In genomic region chr1:201955009-201955749, GRCh38 we compare ENCODE assay signal across 8 cellular contexts. TPM values are rescaled to one million over a fixed set of nuclear protein-coding genes. Genes with fewer than 3 reads are reported as not detected.
DNase-seq lines count a peak whose midpoint lies in the region; ATAC-seq and TF ChIP-seq lines count a peak whose summit lies in the region.

Gene TIMM17A (plus strand): TSS chr1:201955503. CDS start chr1:201955527, 24 bp downstream.

- peak; percentile 100 for ATAC-seq in gastroesophageal sphincter

- no peaks in the 10 kb centered on the region for H3K27me3 Mint-ChIP-seq in activated naive CD4-positive, alpha-beta T cell treated with anti-CD3 and anti-CD28 coated beads for 36 hours (ENCODE audit: low read depth)

- TF ChIP-seq EP300 in gastroesophageal sphincter (IDR thresholded peaks at IDR 0.05): no peak

- H3K36me3 ChIP-seq in gastroesophageal sphincter (peaks cover 0 to 31% of the 10 kb centered on the region in 2 donors), neutrophil (peaks cover 15% of the 10 kb centered on the region)

- peak within 1 kb of the TSS; percentile 92 for H3K27ac Mint-ChIP-seq in activated naive CD4-positive, alpha-beta T cell treated with anti-CD3 and anti-CD28 coated beads for 36 hours

- DNase-seq in GM03348 (ENCODE audit: low spot score) (peak; percentile 97), HFF-Myc (ENCODE audit: extremely low read depth, low read depth) (peak; percentile 96), NAMALWA (ENCODE audit: low spot score) (peak; percentile 97), SK-N-DZ (ENCODE audit: low spot score) (peak; percentile 96), substantia nigra (lab: John Stamatoyannopoulos, UW) (peak; percentile 65 to 99 (median 96))
- DNase-seq in activated naive CD4-positive, alpha-beta T cell treated with anti-CD3 and anti-CD28 coated beads for 36 hours: peak; percentile 98

- no peak for TF ChIP-seq CTCF in HFF-Myc (IDR thresholded peaks at IDR 0.05; ENCODE audit: low read depth, low read length, missing control alignments)
- TF ChIP-seq CTCF in gastroesophageal sphincter (IDR thresholded peaks at IDR 0.05): peak in 1 of 4 experiments; percentile 10
- TF ChIP-seq CTCF in neutrophil (IDR thresholded peaks at IDR 0.05): no peak

- peaks cover 20% of the 10 kb centered on the region for H3K4me1 Mint-ChIP-seq in activated naive CD4-positive, alpha-beta T cell treated with anti-CD3 and anti-CD28 coated beads for 36 hours (ENCODE audit: low read depth)

- H3K27me3 ChIP-seq in gastroesophageal sphincter: no peaks in the 10 kb centered on the region
- H3K27me3 ChIP-seq in neutrophil: no peaks in the 10 kb centered on the region

- H3K27ac ChIP-seq in gastroesophageal sphincter (peak within 1 kb of the TSS; percentile 73 to 89 (median 88)), neutrophil (peak within 1 kb of the TSS; percentile 77), substantia nigra (ENCODE audit: low read depth, low read length, poor library complexity, severe bottlenecking) (peak within 1 kb of the TSS; percentile 83)

- H3K4me3 ChIP-seq in HFF-Myc (replicated peaks; ENCODE audit: low read depth, low read length) (peak within 1 kb of the TSS; percentile 97), gastroesophageal sphincter (peak within 1 kb of the TSS; percentile 50 to 86), neutrophil (ENCODE audit: low read depth in 1 of 2, low read length in 1 of 2) (peak within 1 kb of the TSS; percentile 72 to 80)

- H3K4me1 ChIP-seq in gastroesophageal sphincter (peaks cover 3 to 30% (median 6%) of the 10 kb centered on the region in 3 donors), neutrophil (ENCODE audit: control insufficient read depth in 1 of 2, insufficient read depth in 1 of 2, low read depth in 1 of 2, low read length in 1 of 2) (peaks cover 16% of the 10 kb centered on the region in 2 experiments)

- H3K36me3 Mint-ChIP-seq in activated naive CD4-positive, alpha-beta T cell treated with anti-CD3 and anti-CD28 coated beads for 36 hours (ENCODE audit: low read depth): peaks cover 13% of the 10 kb centered on the region

- H3K4me3 Mint-ChIP-seq in activated naive CD4-positive, alpha-beta T cell treated with anti-CD3 and anti-CD28 coated beads for 36 hours: peak within 1 kb of the TSS; percentile 96

- CTCF ChIA-PET in activated naive CD4-positive, alpha-beta T cell treated with anti-CD3 and anti-CD28 coated beads for 36 hours (lab: Charles Lee): interaction anchor here (5.6 kb wide), 1 partner anchor 59 kb away, joined by 33 read pairs; no protein-coding TSS in a partner anchor

- H3K9me3 Mint-ChIP-seq in activated naive CD4-positive, alpha-beta T cell treated with anti-CD3 and anti-CD28 coated beads for 36 hours: no peaks in the 10 kb centered on the region

- no peaks in the 10 kb centered on the region for H3K9me3 ChIP-seq in gastroesophageal sphincter
- no peaks in the 10 kb centered on the region for H3K9me3 ChIP-seq in neutrophil

- intact Hi-C loops in activated naive CD4-positive, alpha-beta T cell treated with anti-CD3 and anti-CD28 coated beads for 36 hours (cut with micrococcal nuclease): loop anchor here (1.0 to 2.0 kb wide), 6 partner anchors 28 to 936 kb away; partner anchors contain the start of genes IPO9, PPP1R12B and UBE2T

- 0 to 1% methylated on average over 30 to 32 of the region's 46 CpGs for WGBS in gastroesophageal sphincter (ENCODE audit: low coverage in 1 of 2), 2 donors

- peak; percentile 68 to 77 for TF ChIP-seq POLR2A in gastroesophageal sphincter (IDR thresholded peaks at IDR 0.05)

RNA-seq across cellular contexts. Expression of gene TIMM17A, which starts in this region (rescaled TPM):
- 69.5 and 78.5 TPM in 2 replicates for polyA plus RNA-seq in SK-N-DZ (2014; cell fraction: cytosol; rRNA removed)
- polyA plus RNA-seq in SK-N-DZ (2014; cell fraction: nucleus; rRNA removed): 50.6 TPM in 2 replicates
- 10 to 100 TPM; 52.6 to 54.4 TPM for total RNA-seq in activated naive CD4-positive, alpha-beta T cell treated with anti-CD3 and anti-CD28 coated beads for 36 hours
- total RNA-seq in gastroesophageal sphincter: 10 to 100 TPM; 37.8 to 40.9 (median 38.5) TPM

Comparison
In these comparisons a context has a peak if more than half of its experiments do, and no peak if none do; other contexts are left out.
1. Peak in every context shown above with its lines: DNase-seq, ATAC-seq, H3K4me3 ChIP-seq and H3K27ac ChIP-seq.